Comparison of ENCODE assay signal across 1 cellular context in genomic region chr14:22536853-22537338, GRCh38.
TF ChIP-seq lines count a peak whose summit lies in the region.

No MANE protein-coding gene starts in this region.

TF ChIP-seq in K562, 482 proteins besides CTCF, POLR2A, EP300 and RAD21 (continued from another document and continues in another):
- TF ChIP-seq MNT (conservative IDR thresholded peaks at IDR 0.05) (peak in 1 of 2 experiments; percentile 42; a peak in 1 of 4 replicates), SRSF9 (IDR thresholded peaks at IDR 0.05; ENCODE audit: borderline replicate concordance, low read depth, low read length) (no peak), ZNF253 (CRISPR knock-in tag; conservative IDR thresholded peaks at IDR 0.05) (no peak), ATF1 (CRISPR knock-in tag; IDR thresholded peaks at IDR 0.05) (no peak), ATF1 (tag; IDR thresholded peaks at IDR 0.05) (no peak), SMARCC2 (IDR thresholded peaks at IDR 0.05; ENCODE audit: low read depth) (peak; percentile 89), BRD9 (IDR thresholded peaks at IDR 0.05; ENCODE audit: low read depth, partially characterized antibody) (peak; percentile 81), BCLAF1 (IDR thresholded peaks at IDR 0.05; ENCODE audit: borderline replicate concordance in 1 of 2, control insufficient read depth in 1 of 2, low read depth in 2 of 2, low read length in 1 of 2) (no peak), MTA1 (IDR thresholded peaks at IDR 0.05; ENCODE audit: borderline replicate concordance) (0 out of 2 replicates have a peak, but pooled peaks have one; percentile 13), FIP1L1 (IDR thresholded peaks at IDR 0.05; ENCODE audit: low read depth, low read length, poor library complexity, severe bottlenecking) (no peak), TSHZ1 (CRISPR knock-in tag; IDR thresholded peaks at IDR 0.05) (no peak), MLX (CRISPR knock-in tag; conservative IDR thresholded peaks at IDR 0.05) (no peak), CXXC5 (CRISPR knock-in tag; IDR thresholded peaks at IDR 0.05) (no peak), SP2 (IDR thresholded peaks at IDR 0.05; ENCODE audit: extremely low read depth, low read depth, low read length, poor library complexity, severe bottlenecking) (no peak), TAF1 (IDR thresholded peaks at IDR 0.05; ENCODE audit: control insufficient read depth, extremely low read depth, insufficient read depth, low read length, severe bottlenecking) (no peak), EGR1 (conservative IDR thresholded peaks at IDR 0.05) (peak; percentile 77), MECOM (CRISPR knock-in tag; IDR thresholded peaks at IDR 0.05) (no peak), ATF7 (IDR thresholded peaks at IDR 0.05) (peak; percentile 50; the same call in 1 of the 2 replicates), PHF20 (IDR thresholded peaks at IDR 0.05; ENCODE audit: partially characterized antibody) (peak; percentile 41), FOSL1 (tag; conservative IDR thresholded peaks at IDR 0.05) (peak; percentile 100), POLR2AphosphoS2 (IDR thresholded peaks at IDR 0.05; ENCODE audit: low read length) (no peak), MGA (IDR thresholded peaks at IDR 0.05) (peak; percentile 88), REST (CRISPR knock-in tag; IDR thresholded peaks at IDR 0.05; ENCODE audit: low read depth) (no peak), EHMT2 (IDR thresholded peaks at IDR 0.05) (no peak), KDM2B (CRISPR knock-in tag; IDR thresholded peaks at IDR 0.05) (no peak), ZBTB8A (IDR thresholded peaks at IDR 0.05; ENCODE audit: partially characterized antibody) (no peak), ZNF263 (CRISPR knock-in tag; IDR thresholded peaks at IDR 0.05; ENCODE audit: borderline replicate concordance) (peak; percentile 75), PTRF (tag; IDR thresholded peaks at IDR 0.05) (no peak), TEAD4 (IDR thresholded peaks at IDR 0.05; ENCODE audit: low read length) (peak; percentile 16; the same call in 1 of the 2 replicates), TEAD4 (CRISPR knock-in tag; IDR thresholded peaks at IDR 0.05; ENCODE audit: borderline replicate concordance) (no peak), BRCA1 (IDR thresholded peaks at IDR 0.05) (no peak), BRCA1 (CRISPR knock-in tag; IDR thresholded peaks at IDR 0.05) (no peak), KAT7 (CRISPR knock-in tag; IDR thresholded peaks at IDR 0.05; ENCODE audit: borderline replicate concordance) (no peak), FOS (IDR thresholded peaks at IDR 0.05; ENCODE audit: extremely low read depth, insufficient read length) (peak; percentile 83), U2AF2 (optimal IDR thresholded peaks at IDR 0.05; ENCODE audit: low read depth, low read length) (no peak), PHTF2 (CRISPR knock-in tag; IDR thresholded peaks at IDR 0.05) (no peak), NFE2 (IDR thresholded peaks at IDR 0.05; ENCODE audit: low read depth) (peak; percentile 72), ZNF408 (CRISPR knock-in tag; IDR thresholded peaks at IDR 0.05; ENCODE audit: low read depth) (no peak), ZKSCAN3 (CRISPR knock-in tag; IDR thresholded peaks at IDR 0.05) (no peak)
